ENCODE assay signal across 22 cellular contexts in the genomic region with DNA sequence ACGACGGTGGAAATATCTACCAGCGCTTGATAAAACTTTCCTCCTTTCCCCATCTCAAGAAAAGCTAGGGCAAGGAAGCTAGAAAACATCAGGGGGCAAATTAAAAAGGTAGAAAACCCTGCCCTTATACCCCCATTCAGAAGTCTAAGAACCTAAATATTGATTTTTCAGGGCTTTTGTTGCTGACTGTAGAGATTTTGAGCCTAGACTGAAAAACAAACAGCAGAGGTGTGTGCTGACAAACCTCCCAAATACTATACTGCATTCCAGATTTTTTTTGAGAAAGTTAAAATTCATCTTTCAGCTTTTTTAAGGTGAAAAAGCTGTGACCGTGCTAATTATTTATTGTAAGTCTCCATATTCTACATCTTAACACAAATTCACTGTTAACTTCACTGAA.
DNase-seq lines count a peak whose midpoint lies in the region; ATAC-seq, FAIRE-seq and TF ChIP-seq lines count a peak whose summit lies in the region.
"Had no signal": no experiment of that assay in that cellular context is flagged by ENCODE, and none has a peak within 500 bp of the region (broad histone marks: within the 10 kb centered on the region; RNA-seq: fewer than 3 reads in every experiment).

No MANE protein-coding gene starts in this region.

- H4K8ac ChIP-seq in IMR-90 (ENCODE audit: low read depth in 2 of 2, low read length in 2 of 2): no peak overlapping the region

- in situ Hi-C loops in HepG2 (cut with HindIII; ENCODE audit: extremely low pct_ligation_motif_present, low pct_unique_long_range_greater_than_20kb) (no loop called here), IMR-90 (cut with MboI; ENCODE audit: low sequenced_read_pairs) (no loop called here)

- H3K27ac ChIP-seq in right lobe of liver: no peak overlapping the region
- no peak overlapping the region for H3K27ac ChIP-seq in HepG2 (ENCODE audit: extremely low read length, insufficient read depth, low read length)
- H3K27ac ChIP-seq in IMR-90 (ENCODE audit: insufficient read depth, low read length): no peak overlapping the region
- H3K27ac ChIP-seq in esophagus squamous epithelium: no peak overlapping the region
- H3K27ac ChIP-seq: A549 had no signal

- H2BK20ac ChIP-seq in IMR-90 (ENCODE audit: low read depth, low read length): no peak overlapping the region

- intact Hi-C loops in right lobe of liver (cut with DNase I): no loop called here
- intact Hi-C loops in HepG2 (cut with micrococcal nuclease; ENCODE audit: unreplicated experiment): no loop called here
- intact Hi-C loops in IMR-90 (cut with micrococcal nuclease): no loop called here
- intact Hi-C loops in esophagus squamous epithelium (cut with DNase I): no loop called here

- H3K27ac Mint-ChIP-seq in chondrocyte (ENCODE audit: unreplicated experiment): peak overlapping the region; percentile 1
- H3K27ac Mint-ChIP-seq: B cell, H9 had no signal

- H3K27me3 ChIP-seq in right lobe of liver: no peaks in the 10 kb centered on the region
- H3K27me3 ChIP-seq in HepG2 (ENCODE audit: control insufficient read depth in 1 of 2, insufficient read depth in 2 of 2, low read length in 2 of 2): no peaks in the 10 kb centered on the region
- H3K27me3 ChIP-seq in IMR-90 (ENCODE audit: control insufficient read depth, insufficient read depth, low read length): no peaks in the 10 kb centered on the region
- no peaks in the 10 kb centered on the region for H3K27me3 ChIP-seq in esophagus squamous epithelium

- H3K4me2 ChIP-seq in HepG2 (ENCODE audit: low read depth, low read length) (no peak overlapping the region), IMR-90 (ENCODE audit: low read depth, low read length) (peak overlapping the region; percentile 25; the same call in 1 of the 2 replicates)
- H3K4me2 ChIP-seq: A549, GM23338 had no signal

- no peak overlapping the region for H2BK120ac ChIP-seq in IMR-90 (ENCODE audit: low read depth, low read length)

- 50% methylated on average over 4 of the region's 4 CpGs for WGBS in right lobe of liver (ENCODE audit: insufficient coverage, low coverage, low lambda C conversion rate, missing lambda C conversion rate)
- WGBS in HepG2 (ENCODE audit: low lambda C conversion rate): 67% methylated on average over 4 of the region's 4 CpGs
- WGBS in IMR-90 (ENCODE audit: extremely low coverage in 2 of 2, insufficient read length in 1 of 2), 2 experiments: no CpG with 5 or more reads among the region's 4 CpGs
- WGBS in esophagus squamous epithelium, 2 donors: 88 to 94% methylated on average over 4 of the region's 4 CpGs

- peak overlapping the region; percentile 31; the same call in 1 of the 2 replicates for H3K18ac ChIP-seq in IMR-90 (ENCODE audit: low read depth, low read length)

- H3K9ac ChIP-seq in HepG2 (ENCODE audit: insufficient read depth, low read depth, low read length) (no peak overlapping the region), IMR-90 (ENCODE audit: low read depth, low read length) (no peak overlapping the region)

- H3K4me1 ChIP-seq in right lobe of liver (peaks cover 0 to 17% (median 3%) of the 10 kb centered on the region in 4 donors), HepG2 (ENCODE audit: insufficient read depth, low read length) (no peaks in the 10 kb centered on the region), IMR-90 (ENCODE audit: control insufficient read depth, insufficient read depth, low read length) (peaks cover 8% of the 10 kb centered on the region), esophagus squamous epithelium (no peaks in the 10 kb centered on the region)
- H3K4me1 ChIP-seq: A549 had no signal

- H3K14ac ChIP-seq in IMR-90 (replicated peaks; ENCODE audit: low read depth, low read length): no peak overlapping the region

- H3K56ac ChIP-seq in IMR-90 (ENCODE audit: extremely low read depth, insufficient read depth, low read length): no peak overlapping the region

- H2AK5ac ChIP-seq in IMR-90 (ENCODE audit: low read depth, low read length): no peak overlapping the region

- H3K23ac ChIP-seq in IMR-90 (ENCODE audit: low read depth, low read length): no peak overlapping the region

- H3K4ac ChIP-seq in IMR-90 (ENCODE audit: low read depth, low read length): no peak overlapping the region

- dilution Hi-C loops in IMR-90 (cut with HindIII; ENCODE audit: low sequenced_read_pairs, unreplicated experiment): no loop called here

- H3K36me3 Mint-ChIP-seq in chondrocyte (ENCODE audit: low read depth): no peaks in the 10 kb centered on the region
- H3K36me3 Mint-ChIP-seq: CD4-positive, alpha-beta memory T cell had no signal

- DNase-seq in right lobe of liver (no peak), HepG2 (ENCODE audit: low spot score) (no peak), IMR-90 (no peak), chondrocyte (ENCODE audit: low spot score) (no peak), esophagus squamous epithelium (lab: John Stamatoyannopoulos, UW) (no peak), NOMO-1 (lab: John Stamatoyannopoulos, UW; ENCODE audit: unreplicated experiment in 2 of 2) (no peak), AML-193 (lab: John Stamatoyannopoulos, UW) (no peak)
- DNase-seq: 8988T; ACHN; C1 segment of cervical spinal cord; Calu3; CD4-positive, alpha-beta memory T cell; COR-L47; DMS53; DMS79 treated with DMSO at 0.1 percent for 48 hours; H9 had no signal

- H4K5ac ChIP-seq in IMR-90 (ENCODE audit: low read depth, low read length): no peak overlapping the region

- CTCF ChIA-PET in HepG2 (lab: Yijun Ruan, JAX; ENCODE audit: low intra/inter-chr PET ratio, low total read pairs) (no interaction called here), IMR-90 (lab: Yijun Ruan, JAX) (interaction anchor here (0.7 kb wide), 1 partner anchor 47 kb away, joined by 3 read pairs; no protein-coding TSS in a partner anchor)

- H4K20me1 ChIP-seq in HepG2 (ENCODE audit: insufficient read depth, low read length) (no peaks in the 10 kb centered on the region), IMR-90 (ENCODE audit: insufficient read depth, low read length) (peaks cover 3% of the 10 kb centered on the region; the same call in 1 of the 2 replicates)

- no peak overlapping the region for H2BK15ac ChIP-seq in IMR-90 (ENCODE audit: low read depth, low read length)

- H3K4me3 ChIP-seq in right lobe of liver (no peak overlapping the region), HepG2 (replicated peaks in 1 of 3; ENCODE audit: insufficient read depth in 1 of 3, low read depth in 2 of 3, low read length in 3 of 3) (no peak overlapping the region), IMR-90 (ENCODE audit: insufficient read depth, low read depth, low read length) (no peak overlapping the region), esophagus squamous epithelium (no peak overlapping the region)
- H3K4me3 ChIP-seq: A549, GM23338 had no signal

- H3K4me1 Mint-ChIP-seq in chondrocyte (ENCODE audit: low read depth): peaks cover 30% of the 10 kb centered on the region

- H2BK5ac ChIP-seq in IMR-90 (ENCODE audit: low read depth, low read length, poor library complexity, severe bottlenecking): no peak overlapping the region

- POLR2A ChIA-PET in HepG2 (lab: Yijun Ruan, JAX): no interaction called here
- POLR2A ChIA-PET in IMR-90 (lab: Charles Lee; ENCODE audit: unreplicated experiment): no interaction called here

- BruUV-seq in HepG2 (replicated peaks; lab: Mats Ljungman, UMichigan) (no TSS peak), IMR-90 (replicated peaks; lab: Mats Ljungman, UMichigan) (no TSS peak)

- peaks cover 15 to 25% of the 10 kb centered on the region in 2 experiments for H3K79me1 ChIP-seq in IMR-90 (ENCODE audit: low read depth in 1 of 2, low read length in 2 of 2)

- no peak for TF ChIP-seq POLR2A in right lobe of liver (IDR thresholded peaks at IDR 0.05)
- TF ChIP-seq POLR2A in HepG2 (IDR thresholded peaks at IDR 0.05; ENCODE audit: insufficient read depth in 1 of 2, low read depth in 2 of 2, low read length in 2 of 2): no peak
- TF ChIP-seq POLR2A in IMR-90 (IDR thresholded peaks at IDR 0.05; ENCODE audit: low read depth, low read length): no peak
- no peak for TF ChIP-seq POLR2A in esophagus squamous epithelium (IDR thresholded peaks at IDR 0.05)

- FAIRE-seq in HepG2 (lab: Jason Lieb, UNC): no peak
- FAIRE-seq: A549, G401.6, GM12892 had no signal

- H3K36me3 ChIP-seq in right lobe of liver (no peaks in the 10 kb centered on the region), HepG2 (replicated peaks in 1 of 2; ENCODE audit: control insufficient read depth in 1 of 2, insufficient read depth in 2 of 2, low read length in 2 of 2) (no peaks in the 10 kb centered on the region), IMR-90 (ENCODE audit: control insufficient read depth, insufficient read depth, low read length) (no peaks in the 10 kb centered on the region), esophagus squamous epithelium (no peaks in the 10 kb centered on the region)

- ATAC-seq in right lobe of liver (peak; percentile 64 to 81 (median 78)), HepG2 (no peak), IMR-90 (ENCODE audit: low read depth) (no peak)
- ATAC-seq: A549, GM23338, HCT116 had no signal

- TF ChIP-seq CTCF in right lobe of liver (IDR thresholded peaks at IDR 0.05) (no peak), HepG2 (CRISPR knock-in tag; IDR thresholded peaks at IDR 0.05) (no peak), IMR-90 (conservative IDR thresholded peaks at IDR 0.05; ENCODE audit: low read depth, low read length) (no peak), chondrocyte (IDR thresholded peaks at IDR 0.05) (no peak), esophagus squamous epithelium (IDR thresholded peaks at IDR 0.05) (no peak)

- H3K4me3 Mint-ChIP-seq in chondrocyte (ENCODE audit: unreplicated experiment): no peak overlapping the region
- H3K4me3 Mint-ChIP-seq: B cell; CD4-positive, alpha-beta memory T cell; GM23338; H9 had no signal

- no peak overlapping the region for H2AFZ ChIP-seq in HepG2 (ENCODE audit: low read length)
- no peak overlapping the region for H2AFZ ChIP-seq in IMR-90 (replicated peaks; ENCODE audit: low read length, poor library complexity)
- H2AFZ ChIP-seq: GM23338 had no signal

- no peak overlapping the region for H2AK9ac ChIP-seq in IMR-90 (replicated peaks; ENCODE audit: low read depth, low read length, poor library complexity)

- peaks cover 3% of the 10 kb centered on the region for H3K9me1 ChIP-seq in IMR-90 (ENCODE audit: insufficient read depth, low read length)

- TF ChIP-seq EP300 in HepG2 (IDR thresholded peaks at IDR 0.05; ENCODE audit: low read depth in 2 of 2, low read length in 2 of 2) (no peak), HepG2 (CRISPR knock-in tag; IDR thresholded peaks at IDR 0.05; ENCODE audit: borderline replicate concordance) (no peak)

- TF ChIP-seq RAD21 in HepG2 (CRISPR knock-in tag; IDR thresholded peaks at IDR 0.05) (no peak), IMR-90 (IDR thresholded peaks at IDR 0.05; ENCODE audit: low read length) (no peak)

- H3K9me3 Mint-ChIP-seq in chondrocyte (ENCODE audit: low read depth): peaks cover 3% of the 10 kb centered on the region
- H3K9me3 Mint-ChIP-seq: GM23338, H9 had no signal

- no peaks in the 10 kb centered on the region for H3K79me2 ChIP-seq in HepG2 (ENCODE audit: insufficient read depth, low read length)

- H3K27me3 Mint-ChIP-seq in chondrocyte (ENCODE audit: low read depth): no peaks in the 10 kb centered on the region
- H3K27me3 Mint-ChIP-seq: B cell; CD4-positive, alpha-beta memory T cell had no signal

- H3K9me3 ChIP-seq in right lobe of liver (no peaks in the 10 kb centered on the region), HepG2 (ENCODE audit: low read length) (no peaks in the 10 kb centered on the region), IMR-90 (ENCODE audit: control insufficient read depth, insufficient read depth, low read length) (no peaks in the 10 kb centered on the region), esophagus squamous epithelium (no peaks in the 10 kb centered on the region)
- H3K9me3 ChIP-seq: A549 had no signal

- no peak overlapping the region for H4K91ac ChIP-seq in IMR-90 (ENCODE audit: insufficient read depth, low read depth, low read length)

Comparison
In these comparisons a context has a peak if more than half of its experiments do, and no peak if none do; other contexts are left out.
1. ATAC-seq: peak in right lobe of liver (4 of 4); none in HepG2 (single experiment) and IMR-90 (single experiment).